Comparison of ENCODE assay signal across 11 cellular contexts in genomic region chr3:172317481-172317880, GRCh38.
A peak's percentile ranks its signal among the peaks of the same experiment; 100 is the strongest.
DNase-seq lines count a peak whose midpoint lies in the region; ATAC-seq, FAIRE-seq and TF ChIP-seq lines count a peak whose summit lies in the region.
"Had no signal": no experiment of that assay in that cellular context is flagged by ENCODE, and none has a peak within 500 bp of the region (broad histone marks: within the 10 kb centered on the region; RNA-seq: fewer than 3 reads in every experiment).

No MANE protein-coding gene starts in this region.

- no peak overlapping the region for H2AFZ ChIP-seq in PC-3 (ENCODE audit: low read length)

- no peaks in the 10 kb centered on the region for H3K27me3 Mint-ChIP-seq in chondrocyte (ENCODE audit: low read depth)

- no peaks in the 10 kb centered on the region for H4K20me1 ChIP-seq in PC-3 (ENCODE audit: low read length)

- H3K9me2 ChIP-seq in PC-3 (replicated peaks; ENCODE audit: low read length), result no peaks in the 10 kb centered on the region

- H3K36me3 ChIP-seq in PC-3 (ENCODE audit: low read depth, low read length) (peaks cover 20% of the 10 kb centered on the region; the same call in 1 of the 2 replicates), muscle layer of duodenum (ENCODE audit: control insufficient read depth in 1 of 2, insufficient read depth in 2 of 2, low read length in 2 of 2) (peaks cover 6 to 22% of the 10 kb centered on the region in 2 donors), tibial artery (peaks cover 0 to 6% (median 0%) of the 10 kb centered on the region in 3 donors)

- peaks cover 29% of the 10 kb centered on the region for H3K36me3 Mint-ChIP-seq in chondrocyte (ENCODE audit: low read depth)

- intact Hi-C loops in PC-3 (cut with micrococcal nuclease), result loop anchor here (5.0 kb wide), 1 partner anchor 185 kb away; no protein-coding TSS in a partner anchor
- intact Hi-C loops in tibial artery (cut with DNase I; ENCODE audit: low total_unique reads), result loop anchor here (5.0 to 10.0 kb wide), 2 partner anchors 55 to 113 kb away; no protein-coding TSS in a partner anchor

- ATAC-seq in PC-3, result no peak
- no peak for ATAC-seq in HG03521 (IDR thresholded peaks at IDR 0.05; ENCODE audit: unreplicated experiment)

- H3K4me3 ChIP-seq in PC-3 (ENCODE audit: low read length), result no peak overlapping the region
- peak overlapping the region in 1 of 2 donors; percentile 6 for H3K4me3 ChIP-seq in muscle layer of duodenum (ENCODE audit: low read depth in 1 of 2, low read length in 2 of 2)
- no peak overlapping the region for H3K4me3 ChIP-seq in tibial artery

- DNase-seq in PC-3, result peak; percentile 5
- no peak for DNase-seq in chondrocyte (ENCODE audit: low spot score)
- no peak for DNase-seq in tibial artery
- DNase-seq in nucleus accumbens (lab: John Stamatoyannopoulos, UW), result no peak
- DNase-seq in frontal cortex (ENCODE audit: low spot score in 2 of 2), result no peak
- DNase-seq: DND-41; NCI-H1436 treated with DMSO at 0.1 percent for 48 hours; stimulated activated naive CD4-positive, alpha-beta T cell treated with Interleukin-2 at 50 U/mL for 16 hours had no signal

- POLR2A ChIA-PET in PC-3 (lab: Charles Lee; ENCODE audit: unreplicated experiment), result interaction anchor here (0.7 kb wide), 1 partner anchor 373 kb away, joined by 5 read pairs; no protein-coding TSS in a partner anchor

- FAIRE-seq in frontal cortex (lab: Jason Lieb, UNC), result no peak
- FAIRE-seq: TTC549 had no signal

- H3K9me3 Mint-ChIP-seq in chondrocyte (ENCODE audit: low read depth), result no peaks in the 10 kb centered on the region

- H3K4me2 ChIP-seq in PC-3 (ENCODE audit: low read length), result peak overlapping the region; percentile 69

- H3K9ac ChIP-seq in PC-3 (ENCODE audit: low read length), result peak overlapping the region; percentile 37; the same call in 1 of the 2 replicates

- H3F3A ChIP-seq in PC-3 (ENCODE audit: low read length, unreplicated experiment), result no peaks in the 10 kb centered on the region

- 0 out of 2 replicates have a peak, but pooled peaks cover 4% of the 10 kb centered on the region for H3K79me2 ChIP-seq in PC-3 (ENCODE audit: low read length)

- H3K27me3 ChIP-seq in PC-3 (ENCODE audit: low read length), result no peaks in the 10 kb centered on the region
- H3K27me3 ChIP-seq in muscle layer of duodenum (ENCODE audit: low read depth, low read length), result no peaks in the 10 kb centered on the region
- H3K27me3 ChIP-seq in tibial artery, result no peaks in the 10 kb centered on the region

- peaks cover 94% of the 10 kb centered on the region for H3K4me1 Mint-ChIP-seq in chondrocyte (ENCODE audit: low read depth)

- peaks cover 36% of the 10 kb centered on the region for H3K4me1 ChIP-seq in PC-3 (ENCODE audit: insufficient read depth, low read length)
- H3K4me1 ChIP-seq in muscle layer of duodenum (ENCODE audit: control insufficient read depth in 1 of 2, insufficient read depth in 2 of 2, low read length in 2 of 2), result peaks cover 40 to 51% of the 10 kb centered on the region in 2 donors
- H3K4me1 ChIP-seq in tibial artery, result peaks cover 0 to 97% (median 75%) of the 10 kb centered on the region in 4 donors

- no peak overlapping the region for H3K4me3 Mint-ChIP-seq in chondrocyte (ENCODE audit: unreplicated experiment)

- peak overlapping the region; percentile 83 for H3K27ac Mint-ChIP-seq in chondrocyte (ENCODE audit: unreplicated experiment)

- BruUV-seq in PC-3 (replicated peaks; lab: Mats Ljungman, UMichigan), result no TSS peak

- CTCF ChIA-PET in PC-3 (lab: Charles Lee), result interaction anchor here (1.1 kb wide), 1 partner anchor 15 kb away, joined by 8 read pairs; no protein-coding TSS in a partner anchor

- peak overlapping the region; percentile 88 for H3K27ac ChIP-seq in PC-3 (ENCODE audit: low read length)
- H3K27ac ChIP-seq in muscle layer of duodenum (ENCODE audit: low read length), result peak overlapping the region; percentile 90
- peak overlapping the region; percentile 74 to 79 for H3K27ac ChIP-seq in tibial artery

- no peaks in the 10 kb centered on the region for H3K9me3 ChIP-seq in PC-3 (ENCODE audit: low read length)
- H3K9me3 ChIP-seq in muscle layer of duodenum (ENCODE audit: control insufficient read depth in 1 of 2, low read length in 2 of 2), result no peaks in the 10 kb centered on the region
- no peaks in the 10 kb centered on the region for H3K9me3 ChIP-seq in tibial artery

- no peak for TF ChIP-seq CTCF in PC-3 (conservative IDR thresholded peaks at IDR 0.05; ENCODE audit: low read depth, low read length)
- TF ChIP-seq CTCF in chondrocyte (IDR thresholded peaks at IDR 0.05), result no peak
- no peak for TF ChIP-seq CTCF in tibial artery (IDR thresholded peaks at IDR 0.05)
